ENCODE assay signal across 16 cellular contexts in the genomic region with DNA sequence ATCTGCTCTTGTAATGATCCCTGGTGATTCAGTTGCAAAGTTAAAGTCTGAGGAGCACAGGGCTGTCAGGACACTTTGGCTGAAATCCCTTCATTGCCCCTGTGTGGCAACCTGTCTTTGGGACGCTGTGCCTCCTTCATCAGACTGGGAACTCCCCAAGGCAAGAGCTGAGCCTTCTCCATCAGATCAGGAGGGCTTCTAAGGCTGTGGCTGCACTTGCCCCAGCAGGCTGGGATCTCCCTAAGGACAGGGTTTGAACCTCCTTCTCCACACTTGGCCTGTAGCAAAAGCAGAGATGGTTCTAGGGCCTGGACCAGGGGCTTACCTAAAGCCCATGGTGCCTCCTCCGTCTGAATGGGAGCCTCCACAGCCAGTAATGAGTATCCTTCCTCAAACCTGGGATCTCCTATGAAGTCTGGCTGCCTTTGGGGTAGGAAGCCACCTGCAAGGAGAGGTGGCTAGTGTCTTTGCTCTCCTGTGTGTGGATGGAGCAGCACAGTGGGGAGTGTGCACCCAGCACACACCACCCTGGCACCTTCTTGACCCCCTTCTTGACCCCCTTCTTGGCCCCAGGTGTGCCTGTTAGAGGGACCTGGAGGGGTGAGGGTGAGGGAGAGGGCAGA.
DNase-seq lines count a peak whose midpoint lies in the region; ATAC-seq and TF ChIP-seq lines count a peak whose summit lies in the region.
"Had no signal": no experiment of that assay in that cellular context is flagged by ENCODE, and none has a peak within 500 bp of the region (broad histone marks: within the 10 kb centered on the region; RNA-seq: fewer than 3 reads in every experiment).

No MANE protein-coding gene starts in this region.

- no peak for ATAC-seq in activated T-helper 17 cell treated with anti-CD3 and anti-CD28 coated beads, Interleukin-2, amount 50 U/mL, for 72 hours (replicated peaks)
- ATAC-seq in upper lobe of right lung, result no peak
- ATAC-seq: GM12878 had no signal

- H3K27ac Mint-ChIP-seq in activated naive CD8-positive, alpha-beta T cell, result no peak overlapping the region
- H3K27ac Mint-ChIP-seq in activated naive CD8-positive, alpha-beta T cell treated with anti-CD3 and anti-CD28 coated beads for 36 hours, result no peak overlapping the region
- no peak overlapping the region for H3K27ac Mint-ChIP-seq in activated T-helper 17 cell treated with anti-CD3 and anti-CD28 coated beads, Interleukin-2, amount 50 U/mL, for 72 hours
- peak overlapping the region; percentile 97 for H3K27ac Mint-ChIP-seq in neural crest cell (ENCODE audit: unreplicated experiment)

- no peak for DNase-seq in activated naive CD8-positive, alpha-beta T cell treated with anti-CD3 and anti-CD28 coated beads for 36 hours
- DNase-seq in neural crest cell (ENCODE audit: low read depth, low spot score), result no peak
- DNase-seq in upper lobe of right lung, result peak; percentile 15
- no peak for DNase-seq in T1000 (lab: John Stamatoyannopoulos, UW)
- DNase-seq in SKM-1 treated with dmso at 0.1 percent for 144 hours (lab: John Stamatoyannopoulos, UW; ENCODE audit: unreplicated experiment), result no peak
- DNase-seq in ascending aorta (ENCODE audit: low spot score in 2 of 2), result no peak
- DNase-seq: activated CD4-positive, alpha-beta T cell treated with anti-CD3 and anti-CD28 coated beads, Interleukin-2, amount 50 U/mL, for 48 hours; activated naive CD4-positive, alpha-beta T cell treated with anti-CD3 and anti-CD28 coated beads, Interleukin-2, amount 50 U/mL, for 16 hours; colonic mucosa; GM23248; KG1; NCI-H1694 treated with DMSO at 0.1 percent for 48 hours had no signal

- intact Hi-C loops in upper lobe of right lung (cut with DNase I) (no loop called here), ascending aorta (cut with DNase I) (no loop called here)

- H3K4me3 Mint-ChIP-seq in activated naive CD8-positive, alpha-beta T cell, result peak overlapping the region; percentile 76
- H3K4me3 Mint-ChIP-seq in activated naive CD8-positive, alpha-beta T cell treated with anti-CD3 and anti-CD28 coated beads for 36 hours, result no peak overlapping the region
- H3K4me3 Mint-ChIP-seq in activated T-helper 17 cell treated with anti-CD3 and anti-CD28 coated beads, Interleukin-2, amount 50 U/mL, for 72 hours, result peak overlapping the region; percentile 47
- H3K4me3 Mint-ChIP-seq in neural crest cell, result peak overlapping the region; percentile 73

- H3K4me3 ChIP-seq in upper lobe of right lung (no peak overlapping the region), ascending aorta (no peak overlapping the region)
- H3K4me3 ChIP-seq: colonic mucosa, GM12878, GM23248 had no signal

- H3K9me3 ChIP-seq in upper lobe of right lung (no peaks in the 10 kb centered on the region), ascending aorta (no peaks in the 10 kb centered on the region)
- H3K9me3 ChIP-seq: colonic mucosa had no signal

- H3K27me3 Mint-ChIP-seq in activated naive CD8-positive, alpha-beta T cell, result peaks cover 10% of the 10 kb centered on the region
- peaks cover 27% of the 10 kb centered on the region for H3K27me3 Mint-ChIP-seq in activated naive CD8-positive, alpha-beta T cell treated with anti-CD3 and anti-CD28 coated beads for 36 hours
- H3K27me3 Mint-ChIP-seq in activated T-helper 17 cell treated with anti-CD3 and anti-CD28 coated beads, Interleukin-2, amount 50 U/mL, for 72 hours, result peaks cover 16% of the 10 kb centered on the region
- peaks cover 6% of the 10 kb centered on the region for H3K27me3 Mint-ChIP-seq in neural crest cell (ENCODE audit: low read depth)

- H3K4me1 ChIP-seq in upper lobe of right lung (peaks cover 5% of the 10 kb centered on the region), ascending aorta (peaks cover 5% of the 10 kb centered on the region in 2 donors)
- H3K4me1 ChIP-seq: colonic mucosa had no signal

- TF ChIP-seq CTCF in neural crest cell (conservative IDR thresholded peaks at IDR 0.05) (no peak), upper lobe of right lung (IDR thresholded peaks at IDR 0.05) (no peak), ascending aorta (IDR thresholded peaks at IDR 0.05) (no peak)

- no peak overlapping the region for H3K27ac ChIP-seq in upper lobe of right lung
- no peak overlapping the region for H3K27ac ChIP-seq in ascending aorta
- H3K27ac ChIP-seq: colonic mucosa, GM23248 had no signal

- H3K4me1 Mint-ChIP-seq in activated naive CD8-positive, alpha-beta T cell (ENCODE audit: low read depth), result peaks cover 25% of the 10 kb centered on the region
- H3K4me1 Mint-ChIP-seq in activated naive CD8-positive, alpha-beta T cell treated with anti-CD3 and anti-CD28 coated beads for 36 hours, result peaks cover 15% of the 10 kb centered on the region
- peaks cover 12% of the 10 kb centered on the region for H3K4me1 Mint-ChIP-seq in activated T-helper 17 cell treated with anti-CD3 and anti-CD28 coated beads, Interleukin-2, amount 50 U/mL, for 72 hours
- H3K4me1 Mint-ChIP-seq in neural crest cell, result peaks cover 77% of the 10 kb centered on the region
- H3K4me1 Mint-ChIP-seq: CD14-positive monocyte had no signal

- H3K9me3 Mint-ChIP-seq in activated naive CD8-positive, alpha-beta T cell (ENCODE audit: low read depth), result no peaks in the 10 kb centered on the region
- H3K9me3 Mint-ChIP-seq in activated naive CD8-positive, alpha-beta T cell treated with anti-CD3 and anti-CD28 coated beads for 36 hours, result no peaks in the 10 kb centered on the region
- no peaks in the 10 kb centered on the region for H3K9me3 Mint-ChIP-seq in activated T-helper 17 cell treated with anti-CD3 and anti-CD28 coated beads, Interleukin-2, amount 50 U/mL, for 72 hours
- H3K9me3 Mint-ChIP-seq in neural crest cell, result peaks cover 2% of the 10 kb centered on the region

- no peaks in the 10 kb centered on the region for H3K36me3 Mint-ChIP-seq in activated naive CD8-positive, alpha-beta T cell
- no peaks in the 10 kb centered on the region for H3K36me3 Mint-ChIP-seq in activated naive CD8-positive, alpha-beta T cell treated with anti-CD3 and anti-CD28 coated beads for 36 hours
- H3K36me3 Mint-ChIP-seq in activated T-helper 17 cell treated with anti-CD3 and anti-CD28 coated beads, Interleukin-2, amount 50 U/mL, for 72 hours (ENCODE audit: low read depth), result no peaks in the 10 kb centered on the region
- H3K36me3 Mint-ChIP-seq in neural crest cell (ENCODE audit: low read depth), result no peaks in the 10 kb centered on the region
- H3K36me3 Mint-ChIP-seq: CD14-positive monocyte had no signal

- H3K27me3 ChIP-seq in upper lobe of right lung (peaks cover 43% of the 10 kb centered on the region), ascending aorta (no peaks in the 10 kb centered on the region)

- H3K36me3 ChIP-seq in upper lobe of right lung (no peaks in the 10 kb centered on the region), ascending aorta (no peaks in the 10 kb centered on the region)
- H3K36me3 ChIP-seq: colonic mucosa had no signal
